23 cellular contexts compared by ENCODE assay signal in the genomic region with DNA sequence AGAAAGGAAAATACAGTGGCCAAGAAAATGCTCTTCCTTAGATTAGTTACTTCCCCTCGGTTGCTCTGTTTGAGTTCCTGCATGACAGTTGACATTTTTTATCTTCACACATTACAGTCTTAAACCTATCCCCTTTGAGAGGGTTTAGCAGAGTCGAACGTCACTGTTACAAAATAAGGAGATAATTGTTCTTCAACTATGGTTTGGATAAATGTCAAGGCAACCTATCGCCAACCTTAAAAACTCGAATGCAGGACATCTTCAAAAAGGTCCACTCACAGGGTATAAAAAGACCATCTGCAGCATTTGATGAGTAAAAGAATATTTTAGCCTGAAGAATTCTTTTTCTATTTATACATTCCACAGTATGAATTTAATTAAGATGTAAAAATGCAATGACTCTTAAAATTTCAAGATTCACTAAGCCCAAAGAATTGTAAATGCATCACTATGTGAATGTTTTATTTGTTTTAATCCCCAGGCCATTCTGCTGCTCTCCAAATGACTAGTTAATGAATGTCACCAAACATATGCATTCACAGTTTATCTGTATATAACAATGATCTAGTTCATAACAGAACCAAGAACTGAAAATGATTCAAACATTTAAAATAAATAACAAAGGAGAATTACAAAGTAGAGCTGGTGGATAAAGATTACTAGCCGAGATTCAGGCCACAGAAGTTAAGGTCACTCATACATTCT.
DNase-seq lines count a peak whose midpoint lies in the region; ATAC-seq and TF ChIP-seq lines count a peak whose summit lies in the region.
"Had no signal": no experiment of that assay in that cellular context is flagged by ENCODE, and none has a peak within 500 bp of the region (broad histone marks: within the 10 kb centered on the region; RNA-seq: fewer than 3 reads in every experiment).

No MANE protein-coding gene starts in this region.

- H3K4me3 Mint-ChIP-seq in activated CD4-positive, alpha-beta T cell treated with anti-CD3 and anti-CD28 coated beads for 36 hours, result no peak overlapping the region
- no peak overlapping the region for H3K4me3 Mint-ChIP-seq in stimulated activated effector memory CD8-positive, alpha-beta T cell treated with anti-CD3 and anti-CD28 coated beads, Interleukin-12 subunit alpha, Interleukin-12 subunit beta, amount 100 ng/mL, for 72 hours
- H3K4me3 Mint-ChIP-seq: B cell; CD8-positive, alpha-beta memory T cell; IgD-negative memory B cell had no signal

- CTCF ChIA-PET in activated CD4-positive, alpha-beta T cell treated with anti-CD3 and anti-CD28 coated beads for 36 hours (lab: Charles Lee), result no interaction called here

- H3K9me3 ChIP-seq in HAP-1 (no peaks in the 10 kb centered on the region), smooth muscle cell (replicated peaks; ENCODE audit: low read depth) (no peaks in the 10 kb centered on the region)

- in situ Hi-C loops in HAP-1 (cut with MboI; ENCODE audit: low sequenced_read_pairs), result no loop called here
- in situ Hi-C loops in SK-MEL-5 (cut with HindIII; ENCODE audit: low pct_unique_long_range_greater_than_20kb, low sequenced_read_pairs), result no loop called here

- TF ChIP-seq CTCF in AG10803 (conservative IDR thresholded peaks at IDR 0.05; ENCODE audit: low read length), result no peak
- TF ChIP-seq CTCF in smooth muscle cell (IDR thresholded peaks at IDR 0.05; ENCODE audit: borderline replicate concordance, insufficient read depth, poor library complexity, severe bottlenecking), result no peak

- H3K36me3 ChIP-seq in HAP-1 (replicated peaks) (no peaks in the 10 kb centered on the region), smooth muscle cell (ENCODE audit: low read depth) (no peaks in the 10 kb centered on the region)

- DNase-seq in AG10803 (ENCODE audit: low read depth) (peak; percentile 25), HAP-1 (ENCODE audit: low spot score in 2 of 2) (peak; percentile 43 to 96), SK-MEL-5 (ENCODE audit: low read depth, low spot score) (peak; percentile 86), smooth muscle cell (lab: John Stamatoyannopoulos, UW; ENCODE audit: unreplicated experiment) (no peak), CD1c-positive myeloid dendritic cell (ENCODE audit: extremely low spot score) (no peak)
- no peak for DNase-seq in activated CD4-positive, alpha-beta T cell treated with anti-CD3 and anti-CD28 coated beads for 36 hours
- no peak for DNase-seq in stimulated activated effector memory CD8-positive, alpha-beta T cell treated with anti-CD3 and anti-CD28 coated beads, Interleukin-12 subunit alpha, Interleukin-12 subunit beta, amount 100 ng/mL, for 72 hours (ENCODE audit: low spot score in 2 of 2)
- DNase-seq: CD8-positive, alpha-beta memory T cell; DMS153; DND-41; H7; MM.1S; NCI-H1048; NCI-H1417; NCI-H1694; NCI-H2029 treated with DMSO at 0.1 percent for 48 hours; NCI-H69; SIG-M5; T-helper 1 cell had no signal

- intact Hi-C loops in activated CD4-positive, alpha-beta T cell treated with anti-CD3 and anti-CD28 coated beads for 36 hours (cut with DNase I, micrococcal nuclease), result no loop called here

- no peak overlapping the region for H2AFZ ChIP-seq in smooth muscle cell (ENCODE audit: low read depth)

- no peaks in the 10 kb centered on the region for H3K27me3 ChIP-seq in HAP-1 (ENCODE audit: low read depth)
- no peaks in the 10 kb centered on the region for H3K27me3 ChIP-seq in smooth muscle cell (ENCODE audit: low read depth)

- no peak overlapping the region for H3K27ac ChIP-seq in smooth muscle cell (ENCODE audit: low read depth)
- H3K27ac ChIP-seq: C4-2B, KMS-11 had no signal

- no peaks in the 10 kb centered on the region for H3K4me1 Mint-ChIP-seq in activated CD4-positive, alpha-beta T cell treated with anti-CD3 and anti-CD28 coated beads for 36 hours
- no peaks in the 10 kb centered on the region for H3K4me1 Mint-ChIP-seq in stimulated activated effector memory CD8-positive, alpha-beta T cell treated with anti-CD3 and anti-CD28 coated beads, Interleukin-12 subunit alpha, Interleukin-12 subunit beta, amount 100 ng/mL, for 72 hours
- H3K4me1 Mint-ChIP-seq: B cell; CD8-positive, alpha-beta memory T cell; IgD-negative memory B cell had no signal

- 44% methylated on average over 6 of the region's 6 CpGs for WGBS in smooth muscle cell (ENCODE audit: low lambda C conversion rate)

- no peak overlapping the region for H3K4me3 ChIP-seq in AG10803 (ENCODE audit: low read length)
- no peak overlapping the region for H3K4me3 ChIP-seq in HAP-1
- H3K4me3 ChIP-seq in smooth muscle cell, result no peak overlapping the region

- H3K9me3 Mint-ChIP-seq in activated CD4-positive, alpha-beta T cell treated with anti-CD3 and anti-CD28 coated beads for 36 hours (ENCODE audit: low read depth), result no peaks in the 10 kb centered on the region
- no peaks in the 10 kb centered on the region for H3K9me3 Mint-ChIP-seq in stimulated activated effector memory CD8-positive, alpha-beta T cell treated with anti-CD3 and anti-CD28 coated beads, Interleukin-12 subunit alpha, Interleukin-12 subunit beta, amount 100 ng/mL, for 72 hours

- H4K20me1 ChIP-seq in smooth muscle cell (ENCODE audit: low read depth), result no peaks in the 10 kb centered on the region

- no peak overlapping the region for H3K27ac Mint-ChIP-seq in activated CD4-positive, alpha-beta T cell treated with anti-CD3 and anti-CD28 coated beads for 36 hours
- no peak overlapping the region for H3K27ac Mint-ChIP-seq in stimulated activated effector memory CD8-positive, alpha-beta T cell treated with anti-CD3 and anti-CD28 coated beads, Interleukin-12 subunit alpha, Interleukin-12 subunit beta, amount 100 ng/mL, for 72 hours
- H3K27ac Mint-ChIP-seq: B cell; CD8-positive, alpha-beta memory T cell had no signal

- POLR2A ChIA-PET in activated CD4-positive, alpha-beta T cell treated with anti-CD3 and anti-CD28 coated beads for 36 hours (lab: Charles Lee), result no interaction called here

- H3K27me3 Mint-ChIP-seq in activated CD4-positive, alpha-beta T cell treated with anti-CD3 and anti-CD28 coated beads for 36 hours, result no peaks in the 10 kb centered on the region
- H3K27me3 Mint-ChIP-seq: B cell; CD8-positive, alpha-beta memory T cell; IgD-negative memory B cell had no signal

- peak overlapping the region; percentile 25 for H3K4me2 ChIP-seq in smooth muscle cell
- H3K4me2 ChIP-seq: KMS-11 had no signal

- no peak for ATAC-seq in activated CD4-positive, alpha-beta T cell treated with anti-CD3 and anti-CD28 coated beads for 36 hours
- ATAC-seq in stimulated activated effector memory CD8-positive, alpha-beta T cell treated with anti-CD3 and anti-CD28 coated beads, Interleukin-12 subunit alpha, Interleukin-12 subunit beta, amount 100 ng/mL, for 72 hours, result no peak

- no peaks in the 10 kb centered on the region for H3K79me2 ChIP-seq in smooth muscle cell (ENCODE audit: low read depth)

- no peaks in the 10 kb centered on the region for H3F3A ChIP-seq in smooth muscle cell (ENCODE audit: low read depth)

- H3K36me3 Mint-ChIP-seq in activated CD4-positive, alpha-beta T cell treated with anti-CD3 and anti-CD28 coated beads for 36 hours (ENCODE audit: low read depth), result no peaks in the 10 kb centered on the region
- H3K36me3 Mint-ChIP-seq in stimulated activated effector memory CD8-positive, alpha-beta T cell treated with anti-CD3 and anti-CD28 coated beads, Interleukin-12 subunit alpha, Interleukin-12 subunit beta, amount 100 ng/mL, for 72 hours, result no peaks in the 10 kb centered on the region
- H3K36me3 Mint-ChIP-seq: CD8-positive, alpha-beta memory T cell; IgD-negative memory B cell had no signal

- H3K9ac ChIP-seq in smooth muscle cell (ENCODE audit: low read depth), result no peak overlapping the region
- H3K9ac ChIP-seq: KMS-11 had no signal

- H3K4me1 ChIP-seq in HAP-1 (peaks cover 26% of the 10 kb centered on the region), smooth muscle cell (ENCODE audit: low read depth) (no peaks in the 10 kb centered on the region)

Comparison
In these comparisons a context has a peak if more than half of its experiments do, and no peak if none do; other contexts are left out.
1. DNase-seq: peak in AG10803 (single experiment), HAP-1 (2 of 2) and SK-MEL-5 (single experiment); none in smooth muscle cell (single experiment), activated CD4-positive, alpha-beta T cell treated with anti-CD3 and anti-CD28 coated beads for 36 hours (single experiment), stimulated activated effector memory CD8-positive, alpha-beta T cell treated with anti-CD3 and anti-CD28 coated beads, Interleukin-12 subunit alpha, Interleukin-12 subunit beta, amount 100 ng/mL, for 72 hours (0 of 2) and CD1c-positive myeloid dendritic cell (single experiment).